In the genomic region with DNA sequence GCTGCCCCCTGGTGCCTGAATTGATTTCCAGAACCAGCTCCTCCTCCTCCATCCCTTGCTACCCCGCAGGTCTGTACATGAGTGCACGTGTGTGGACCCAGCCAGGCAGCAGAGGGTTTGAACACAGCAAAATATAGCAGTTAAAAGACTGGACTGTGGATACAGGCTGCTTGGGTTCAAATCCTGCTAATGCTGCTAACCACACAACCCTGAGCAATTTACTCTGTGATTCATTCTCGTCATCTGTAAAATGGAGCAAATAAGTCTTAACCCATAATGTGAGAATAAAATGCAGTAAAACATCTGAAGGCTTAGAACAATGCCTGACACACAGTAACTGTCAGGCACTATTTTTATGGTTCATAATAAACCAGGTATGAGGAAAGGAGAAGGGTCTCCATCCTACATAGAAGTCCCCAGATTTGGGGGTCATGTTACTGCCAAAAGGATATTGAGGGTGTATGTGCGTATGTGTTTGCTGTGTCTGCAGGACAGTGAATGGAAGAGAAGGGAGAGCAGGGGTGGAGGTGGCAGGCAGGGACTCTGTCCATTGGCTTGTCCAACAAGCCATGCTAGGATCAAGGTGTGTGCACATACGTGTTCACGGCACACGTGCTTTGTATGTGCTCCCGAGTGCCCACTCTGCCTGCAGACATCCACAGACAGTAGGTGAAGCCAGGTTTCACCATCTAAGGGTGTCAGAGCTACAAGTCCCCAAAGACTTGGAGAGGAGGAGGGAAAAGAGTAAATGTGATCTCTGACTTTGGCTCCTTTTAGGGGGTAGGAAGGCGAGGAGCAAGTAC, we compare ENCODE assay signal across 3 cellular contexts.
TF ChIP-seq lines count a peak whose summit lies in the region.

No MANE protein-coding gene starts in this region.

TF ChIP-seq in GM23338, 12 proteins besides CTCF, POLR2A, EP300 and RAD21 (continues in another document):
- TF ChIP-seq EZH2 (IDR thresholded peaks at IDR 0.05; ENCODE audit: low read depth, unreplicated experiment) (no peak), JUNB (IDR thresholded peaks at IDR 0.05; ENCODE audit: unreplicated experiment) (no peak), NANOG (IDR thresholded peaks at IDR 0.05; ENCODE audit: borderline replicate concordance) (no peak), EZH2phosphoT487 (IDR thresholded peaks at IDR 0.05; ENCODE audit: unreplicated experiment) (no peak)
- TF ChIP-seq, protein P1, sequence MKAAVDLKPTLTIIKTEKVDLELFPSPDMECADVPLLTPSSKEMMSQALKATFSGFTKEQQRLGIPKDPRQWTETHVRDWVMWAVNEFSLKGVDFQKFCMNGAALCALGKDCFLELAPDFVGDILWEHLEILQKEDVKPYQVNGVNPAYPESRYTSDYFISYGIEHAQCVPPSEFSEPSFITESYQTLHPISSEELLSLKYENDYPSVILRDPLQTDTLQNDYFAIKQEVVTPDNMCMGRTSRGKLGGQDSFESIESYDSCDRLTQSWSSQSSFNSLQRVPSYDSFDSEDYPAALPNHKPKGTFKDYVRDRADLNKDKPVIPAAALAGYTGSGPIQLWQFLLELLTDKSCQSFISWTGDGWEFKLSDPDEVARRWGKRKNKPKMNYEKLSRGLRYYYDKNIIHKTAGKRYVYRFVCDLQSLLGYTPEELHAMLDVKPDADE (IDR thresholded peaks at IDR 0.05): no peak

TF ChIP-seq in SK-N-SH, 30 proteins besides CTCF, POLR2A, EP300 and RAD21 (continued from another document):
- no peak for TF ChIP-seq GATA2 (CRISPR knock-in tag; IDR thresholded peaks at IDR 0.05)

TF ChIP-seq in HEK293T, 16 proteins besides CTCF, POLR2A, EP300 and RAD21 (continued from another document):
- no peak for TF ChIP-seq ZNF384 (IDR thresholded peaks at IDR 0.05)
- TF ChIP-seq SUZ12 (IDR thresholded peaks at IDR 0.05): no peak
- TF ChIP-seq SP1 (IDR thresholded peaks at IDR 0.05): no peak
- no peak for TF ChIP-seq TARDBP (IDR thresholded peaks at IDR 0.05)
- no peak for TF ChIP-seq BHLHE40 (IDR thresholded peaks at IDR 0.05; ENCODE audit: borderline replicate concordance)
- no peak for TF ChIP-seq FOXM1 (IDR thresholded peaks at IDR 0.05; ENCODE audit: borderline replicate concordance)
- TF ChIP-seq NFRKB (IDR thresholded peaks at IDR 0.05): no peak
- TF ChIP-seq L3MBTL2 (conservative IDR thresholded peaks at IDR 0.05): no peak
- TF ChIP-seq FOXK2 (IDR thresholded peaks at IDR 0.05): no peak
- TF ChIP-seq CTBP1 (IDR thresholded peaks at IDR 0.05; ENCODE audit: borderline replicate concordance): no peak
